ENCODE assay signal across 8 cellular contexts in genomic region chr20:38723069-38723981, GRCh38. TPM values are rescaled to one million over a fixed set of nuclear protein-coding genes. Genes with fewer than 3 reads are reported as not detected.
A peak's percentile ranks its signal among the peaks of the same experiment; 100 is the strongest.
DNase-seq lines count a peak whose midpoint lies in the region; ATAC-seq lines count a peak whose summit lies in the region.

No MANE protein-coding gene starts in this region.

- intact Hi-C loops in Right ventricle myocardium superior (cut with DNase I): no loop called here

- H3K4me1 Mint-ChIP-seq in activated naive CD4-positive, alpha-beta T cell treated with anti-CD3 and anti-CD28 coated beads, Interleukin-2, amount 10 ng/mL, durations not matched to agents 7 days and 5 days: peaks cover 38% of the 10 kb centered on the region

- no peak for ATAC-seq in Right ventricle myocardium superior (ENCODE audit: poor library complexity)

- peak overlapping the region; percentile 35 for H3K4me3 Mint-ChIP-seq in activated naive CD4-positive, alpha-beta T cell treated with anti-CD3 and anti-CD28 coated beads, Interleukin-2, amount 10 ng/mL, durations not matched to agents 7 days and 5 days

- DNase-seq in Daoy (ENCODE audit: low read depth) (peak; percentile 19), H7 (peak; percentile 75), left kidney (ENCODE audit: low read depth, low spot score) (peak; percentile 64), ureter (ENCODE audit: low spot score) (no peak), NCI-H226 (no peak), NCI-H82 treated with DMSO at 0.1 percent for 48 hours (lab: John Stamatoyannopoulos, UW; ENCODE audit: unreplicated experiment) (no peak), Right ventricle myocardium superior (no peak)
- peak; percentile 25 for DNase-seq in activated naive CD4-positive, alpha-beta T cell treated with anti-CD3 and anti-CD28 coated beads, Interleukin-2, amount 10 ng/mL, durations not matched to agents 7 days and 5 days

- peaks cover 14% of the 10 kb centered on the region for H3K36me3 Mint-ChIP-seq in activated naive CD4-positive, alpha-beta T cell treated with anti-CD3 and anti-CD28 coated beads, Interleukin-2, amount 10 ng/mL, durations not matched to agents 7 days and 5 days

- H3K9me3 Mint-ChIP-seq in activated naive CD4-positive, alpha-beta T cell treated with anti-CD3 and anti-CD28 coated beads, Interleukin-2, amount 10 ng/mL, durations not matched to agents 7 days and 5 days: no peaks in the 10 kb centered on the region

- peaks cover 99% of the 10 kb centered on the region for H3K27me3 ChIP-seq in H7 (ENCODE audit: control insufficient read depth, insufficient read depth, low read length)

- H3K27ac Mint-ChIP-seq in activated naive CD4-positive, alpha-beta T cell treated with anti-CD3 and anti-CD28 coated beads, Interleukin-2, amount 10 ng/mL, durations not matched to agents 7 days and 5 days: peak overlapping the region; percentile 30

- peak overlapping the region; percentile 29 for H3K4me3 ChIP-seq in H7 (ENCODE audit: insufficient read depth, low read depth, low read length)

- no peaks in the 10 kb centered on the region for H3K36me3 ChIP-seq in H7 (replicated peaks; ENCODE audit: control insufficient read depth, insufficient read depth, low read length)

- CTCF ChIA-PET in activated naive CD4-positive, alpha-beta T cell treated with anti-CD3 and anti-CD28 coated beads, Interleukin-2, amount 10 ng/mL, durations not matched to agents 7 days and 5 days (lab: Charles Lee): interaction anchor here (1.7 to 3.0 kb wide), 2 partner anchors 78 to 172 kb away, joined by 5 to 10 read pairs; no protein-coding TSS in a partner anchor

- H3K27me3 Mint-ChIP-seq in activated naive CD4-positive, alpha-beta T cell treated with anti-CD3 and anti-CD28 coated beads, Interleukin-2, amount 10 ng/mL, durations not matched to agents 7 days and 5 days: peaks cover 100% of the 10 kb centered on the region

RNA-seq across cellular contexts. Expression of gene SLC32A1, which starts 1.0 kb away (rescaled TPM):
- total RNA-seq in Daoy (2014; rRNA removed; shearing (Covaris generic)): not detected in 2 replicates
- total RNA-seq in H7 (2014; rRNA removed; shearing (Covaris generic)): 0.07 TPM in 1 of 2 replicates, not detected in the other
- total RNA-seq in ureter: not detected
- not detected for total RNA-seq in Right ventricle myocardium superior

RNA-seq across cellular contexts. Expression of gene ACTR5, which starts 24.9 kb away (rescaled TPM):
- total RNA-seq in Daoy (2014; rRNA removed; shearing (Covaris generic)): 13.3 and 14.9 TPM in 2 replicates
- 16.0 and 17.0 TPM in 2 replicates for total RNA-seq in H7 (2014; rRNA removed; shearing (Covaris generic))
- total RNA-seq in ureter (8.9 TPM), Right ventricle myocardium superior (3.2 TPM)

Comparison
In these comparisons a context has a peak if more than half of its experiments do, and no peak if none do; other contexts are left out.
1. DNase-seq: peak in Daoy (single experiment), H7 (single experiment), activated naive CD4-positive, alpha-beta T cell treated with anti-CD3 and anti-CD28 coated beads, Interleukin-2, amount 10 ng/mL, durations not matched to agents 7 days and 5 days (single experiment) and left kidney (single experiment); none in ureter (single experiment), NCI-H226 (single experiment), NCI-H82 treated with DMSO at 0.1 percent for 48 hours (single experiment) and Right ventricle myocardium superior (single experiment).